In the genomic region with DNA sequence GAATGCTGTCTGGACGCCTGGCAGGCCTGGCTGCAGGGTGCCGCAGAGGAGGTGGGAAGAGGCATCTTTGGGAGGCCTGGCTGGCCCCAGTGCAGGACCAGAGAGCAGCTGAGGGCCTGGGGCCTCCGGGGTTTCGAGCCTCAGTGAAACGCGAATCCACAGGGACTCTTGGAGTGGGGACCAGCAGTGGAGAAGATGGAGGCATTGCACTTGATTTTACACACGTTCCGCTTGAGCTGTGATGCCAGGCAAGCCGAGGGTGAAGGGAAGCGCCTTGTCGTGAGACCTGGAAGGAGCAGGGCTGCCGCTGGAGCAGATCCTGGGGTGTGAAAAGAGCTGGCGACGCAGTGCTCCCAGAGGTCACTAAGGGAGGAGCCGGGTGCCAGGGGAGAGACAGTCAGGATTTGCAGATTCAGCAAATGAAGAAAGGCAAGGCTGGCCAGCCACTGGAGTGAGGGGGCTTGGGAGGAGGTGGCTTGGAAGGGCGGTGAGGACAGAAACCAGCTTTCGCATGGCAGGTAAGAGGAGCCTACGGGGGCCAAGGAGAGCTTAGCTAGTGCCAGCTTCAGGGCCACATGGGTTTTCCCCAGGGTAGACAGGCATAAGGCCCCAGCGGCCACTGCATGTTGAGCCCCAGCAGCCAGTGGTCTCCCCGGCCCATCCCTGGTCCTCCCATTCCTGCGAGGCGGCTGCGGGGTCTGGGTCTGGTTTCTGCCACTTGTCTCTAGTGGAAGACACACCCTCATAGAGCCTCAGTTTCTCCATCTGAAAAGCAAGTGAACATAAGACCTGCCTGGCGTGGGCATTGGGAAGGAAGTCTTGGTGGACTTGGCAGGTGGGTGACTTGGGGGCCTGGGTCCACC, we compare ENCODE assay signal across 19 cellular contexts.
DNase-seq lines count a peak whose midpoint lies in the region; ATAC-seq, FAIRE-seq and TF ChIP-seq lines count a peak whose summit lies in the region.
"Had no signal": no experiment of that assay in that cellular context is flagged by ENCODE, and none has a peak within 500 bp of the region (broad histone marks: within the 10 kb centered on the region; RNA-seq: fewer than 3 reads in every experiment).

No MANE protein-coding gene starts in this region.

- no peak overlapping the region for H3K9ac ChIP-seq in K562 (ENCODE audit: insufficient read depth in 1 of 2, low read depth in 2 of 2, low read length in 2 of 2)
- H3K9ac ChIP-seq: BLaER1 treated with 17β-estradiol and CSF1 and Interleukin-3, amounts not matched to agents 10 nM and 100 nM had no signal

- in situ Hi-C loops in K562 (cut with MboI) = no loop called here
- in situ Hi-C loops in HAP-1 (cut with MboI; ENCODE audit: low sequenced_read_pairs) = no loop called here

- TF ChIP-seq EP300 in K562 (IDR thresholded peaks at IDR 0.05; ENCODE audit: low read length) = no peak

- H3K4me1 ChIP-seq in GM23338 (ENCODE audit: insufficient read depth) = no peaks in the 10 kb centered on the region
- H3K4me1 ChIP-seq in K562 (replicated peaks in 1 of 2; ENCODE audit: control insufficient read depth in 2 of 2, insufficient read depth in 2 of 2, low read length in 2 of 2) = peaks cover 0 to 16% of the 10 kb centered on the region in 2 experiments; a peak in 2 of 5 replicates
- no peaks in the 10 kb centered on the region for H3K4me1 ChIP-seq in HAP-1
- H3K4me1 ChIP-seq: foreskin keratinocyte had no signal

- H2AFZ ChIP-seq in GM23338 (no peak overlapping the region), K562 (ENCODE audit: low read depth, low read length) (no peak overlapping the region)

- no peak for TF ChIP-seq RAD21 in K562 (CRISPR knock-in tag; conservative IDR thresholded peaks at IDR 0.05 in 1 of 2, IDR thresholded peaks at IDR 0.05 in 1 of 2)

- H3K27me3 ChIP-seq in GM23338 (ENCODE audit: insufficient read depth) (no peaks in the 10 kb centered on the region), K562 (ENCODE audit: control insufficient read depth in 2 of 2, insufficient read depth in 2 of 2, low read length in 2 of 2) (no peaks in the 10 kb centered on the region), HAP-1 (ENCODE audit: low read depth) (no peaks in the 10 kb centered on the region)
- H3K27me3 ChIP-seq: foreskin keratinocyte had no signal

- H3K4me3 ChIP-seq in GM23338 (no peak overlapping the region), K562 (no peak overlapping the region), HAP-1 (no peak overlapping the region)
- H3K4me3 ChIP-seq: BLaER1 treated with 17β-estradiol and CSF1 and Interleukin-3, amounts not matched to agents 10 nM and 100 nM had no signal

- WGBS in K562 (ENCODE audit: insufficient coverage, low coverage, missing lambda C conversion rate) = 92% methylated on average over 18 of the region's 24 CpGs

- H3K9me3 ChIP-seq in K562 (replicated peaks; ENCODE audit: control insufficient read depth, insufficient read depth, low read depth, low read length) (no peaks in the 10 kb centered on the region), HAP-1 (no peaks in the 10 kb centered on the region)
- H3K9me3 ChIP-seq: BLaER1 treated with 17β-estradiol and CSF1 and Interleukin-3, amounts not matched to agents 10 nM and 100 nM had no signal

- POLR2A ChIA-PET in K562 (lab: Yijun Ruan, JAX) = no interaction called here

- CTCF ChIA-PET in K562 (lab: Yijun Ruan, JAX; ENCODE audit: low intra/inter-chr PET ratio) = no interaction called here

- DNase-seq in T-helper 1 cell = no peak
- DNase-seq in GM23338 (ENCODE audit: low spot score) = no peak
- DNase-seq in K562 (ENCODE audit: extremely low read depth in 1 of 4, low spot score in 3 of 4) = no peak
- DNase-seq in neural crest cell (ENCODE audit: low read depth, low spot score) = no peak
- DNase-seq in HCEC 1CT = no peak
- no peak for DNase-seq in HAP-1 (ENCODE audit: low spot score in 2 of 2)
- DNase-seq: foreskin keratinocyte, hypothalamus, Karpas-422, naive B cell, NCI-H1048, NCI-H2081 had no signal

- H3K4me1 Mint-ChIP-seq in T-helper 1 cell treated with Interleukin-12 subunit alpha and Interleukin-12 subunit beta and Interleukin-4 antibody, amounts not matched to agents 30 μg/mL and 1 μg/mL, for 36 hours (ENCODE audit: low read depth) = peaks cover 69% of the 10 kb centered on the region
- H3K4me1 Mint-ChIP-seq in GM23338 (peaks cover 17% of the 10 kb centered on the region), neural crest cell (peaks cover 18% of the 10 kb centered on the region)

- H3K4me2 ChIP-seq in GM23338 (no peak overlapping the region), K562 (ENCODE audit: insufficient read depth, low read length) (no peak overlapping the region)
- H3K4me2 ChIP-seq: BLaER1 treated with 17β-estradiol and CSF1 and Interleukin-3, amounts not matched to agents 10 nM and 100 nM had no signal

- H3K27ac ChIP-seq in GM23338 (ENCODE audit: low read depth) (no peak overlapping the region), K562 (ENCODE audit: extremely low read depth, low read depth, low read length) (no peak overlapping the region)
- H3K27ac ChIP-seq: BLaER1 treated with 17β-estradiol and CSF1 and Interleukin-3, amounts not matched to agents 10 nM and 100 nM; epithelial cell of prostate; foreskin keratinocyte had no signal

- no peaks in the 10 kb centered on the region for H3K27me3 Mint-ChIP-seq in T-helper 1 cell treated with Interleukin-12 subunit alpha and Interleukin-12 subunit beta and Interleukin-4 antibody, amounts not matched to agents 30 μg/mL and 1 μg/mL, for 36 hours (ENCODE audit: low read depth)
- H3K27me3 Mint-ChIP-seq in GM23338 (ENCODE audit: insufficient read depth, low read depth, poor library complexity) = peaks cover 18% of the 10 kb centered on the region
- no peaks in the 10 kb centered on the region for H3K27me3 Mint-ChIP-seq in neural crest cell (ENCODE audit: low read depth)
- H3K27me3 Mint-ChIP-seq: naive B cell had no signal

- H3K36me3 ChIP-seq in GM23338 (ENCODE audit: insufficient read depth) = no peaks in the 10 kb centered on the region
- peaks cover 18% of the 10 kb centered on the region; the same call in 2 of the 3 replicates for H3K36me3 ChIP-seq in K562 (ENCODE audit: control insufficient read depth, insufficient read depth, low read length)
- H3K36me3 ChIP-seq in HAP-1 (replicated peaks) = no peaks in the 10 kb centered on the region

- BruUV-seq in K562 (replicated peaks; lab: Mats Ljungman, UMichigan) = no TSS peak

- H3K36me3 Mint-ChIP-seq in T-helper 1 cell treated with Interleukin-12 subunit alpha and Interleukin-12 subunit beta and Interleukin-4 antibody, amounts not matched to agents 30 μg/mL and 1 μg/mL, for 36 hours (ENCODE audit: low read depth) = peaks cover 38% of the 10 kb centered on the region
- H3K36me3 Mint-ChIP-seq in GM23338 (ENCODE audit: low read depth) (no peaks in the 10 kb centered on the region; the same call in 2 of the 3 replicates), neural crest cell (ENCODE audit: low read depth) (peaks cover 3% of the 10 kb centered on the region)

- ATAC-seq in GM23338 (peak; percentile 15; the same call in 1 of the 3 replicates), K562 (no peak), GM18909 (IDR thresholded peaks at IDR 0.05; ENCODE audit: poor library complexity, unreplicated experiment) (no peak)
- ATAC-seq: foreskin keratinocyte, Panc1 had no signal

- peak overlapping the region; percentile 62 for H3K27ac Mint-ChIP-seq in T-helper 1 cell treated with Interleukin-12 subunit alpha and Interleukin-12 subunit beta and Interleukin-4 antibody, amounts not matched to agents 30 μg/mL and 1 μg/mL, for 36 hours
- H3K27ac Mint-ChIP-seq in GM23338 (no peak overlapping the region), neural crest cell (ENCODE audit: unreplicated experiment) (peak overlapping the region; percentile 27)

- H3K79me2 ChIP-seq in GM23338 (replicated peaks; ENCODE audit: insufficient read depth) (no peaks in the 10 kb centered on the region), K562 (ENCODE audit: control insufficient read depth, insufficient read depth, low read length) (no peaks in the 10 kb centered on the region)

- H3K9me2 ChIP-seq in GM23338 (ENCODE audit: insufficient read depth) = no peaks in the 10 kb centered on the region

- no peak for FAIRE-seq in K562 (lab: Jason Lieb, UNC)
- FAIRE-seq: GM12891, keratinocyte had no signal

- peaks cover 6% of the 10 kb centered on the region for H3K9me1 ChIP-seq in K562 (ENCODE audit: control insufficient read depth, insufficient read depth, low read length)

- no peaks in the 10 kb centered on the region for H3K9me3 Mint-ChIP-seq in T-helper 1 cell treated with Interleukin-12 subunit alpha and Interleukin-12 subunit beta and Interleukin-4 antibody, amounts not matched to agents 30 μg/mL and 1 μg/mL, for 36 hours
- H3K9me3 Mint-ChIP-seq in GM23338 (no peaks in the 10 kb centered on the region), neural crest cell (no peaks in the 10 kb centered on the region)

- TF ChIP-seq POLR2A in K562 (conservative IDR thresholded peaks at IDR 0.05) = no peak

- H4K20me1 ChIP-seq in GM23338 (replicated peaks; ENCODE audit: insufficient read depth) (no peaks in the 10 kb centered on the region; the same call in 1 of the 2 replicates), K562 (replicated peaks; ENCODE audit: control insufficient read depth, insufficient read depth, low read length) (0 out of 2 replicates have a peak, but pooled peaks cover 3% of the 10 kb centered on the region)

- TF ChIP-seq CTCF in GM23338 (conservative IDR thresholded peaks at IDR 0.05; ENCODE audit: low read depth in 2 of 2) (no peak), K562 (IDR thresholded peaks at IDR 0.05 in 2 of 3, conservative IDR thresholded peaks at IDR 0.05 in 1 of 3; ENCODE audit: insufficient read depth in 2 of 3, low read depth in 1 of 3, low read length in 3 of 3) (no peak), neural crest cell (conservative IDR thresholded peaks at IDR 0.05) (no peak)

- no peak overlapping the region for H3K4me3 Mint-ChIP-seq in T-helper 1 cell treated with Interleukin-12 subunit alpha and Interleukin-12 subunit beta and Interleukin-4 antibody, amounts not matched to agents 30 μg/mL and 1 μg/mL, for 36 hours
- H3K4me3 Mint-ChIP-seq in GM23338 = no peak overlapping the region
- no peak overlapping the region for H3K4me3 Mint-ChIP-seq in neural crest cell

- H3F3A ChIP-seq in GM23338 (replicated peaks; ENCODE audit: low read depth) = no peaks in the 10 kb centered on the region

- intact Hi-C loops in K562 (cut with micrococcal nuclease) = no loop called here

TF ChIP-seq in GM23338, 12 proteins besides CTCF, POLR2A, EP300 and RAD21 (continues in another document):
- TF ChIP-seq EZH2 (IDR thresholded peaks at IDR 0.05; ENCODE audit: low read depth, unreplicated experiment) (no peak), JUNB (IDR thresholded peaks at IDR 0.05; ENCODE audit: unreplicated experiment) (no peak), EZH2phosphoT487 (IDR thresholded peaks at IDR 0.05; ENCODE audit: unreplicated experiment) (no peak), CREB1 (CRISPR knock-in tag; IDR thresholded peaks at IDR 0.05; ENCODE audit: low read depth) (no peak)
